Comparison of ENCODE assay signal across 28 cellular contexts in genomic region chr18:79329786-79330185, GRCh38.
"Had no signal": no experiment of that assay in that cellular context is flagged by ENCODE, and none has a peak within 500 bp of the region (broad histone marks: within the 10 kb centered on the region; RNA-seq: fewer than 3 reads in every experiment).

No MANE protein-coding gene starts in this region.

- H3K4me1 Mint-ChIP-seq: mesothelial cell of epicardium; nephron progenitor cell; stimulated activated memory B cell treated with anti-CD40 and anti-IgM and Interleukin-4, amounts not matched to agents 10 μg/mL and 1 μg/mL and 100 μg/mL, for 72 hours had no signal

- H3K4me1 ChIP-seq: left ventricle myocardium inferior, neural progenitor cell, right atrium auricular region, right lobe of liver, testis, thyroid gland, transverse colon, uterus had no signal

- H3K4me3 Mint-ChIP-seq: mesothelial cell of epicardium; naive B cell; natural killer cell; nephron progenitor cell; neural progenitor cell; stimulated activated memory B cell treated with anti-CD40 and anti-IgM and Interleukin-4, amounts not matched to agents 10 μg/mL and 1 μg/mL and 100 μg/mL, for 72 hours had no signal

- H3K27me3 ChIP-seq: hepatocyte, neural progenitor cell, neutrophil, ovary, right atrium auricular region, right lobe of liver, stomach, testis, thyroid gland, transverse colon, uterus had no signal

- H3K4me3 ChIP-seq: hepatocyte, left ventricle myocardium inferior, lung, neural progenitor cell, ovary, right atrium auricular region, right lobe of liver, smooth muscle cell, stomach, testis, thyroid gland, transverse colon, uterus had no signal

- H3K27ac Mint-ChIP-seq: mesothelial cell of epicardium; natural killer cell; nephron progenitor cell; neural progenitor cell; progenitor cell of endocrine pancreas; stimulated activated memory B cell treated with anti-CD40 and anti-IgM and Interleukin-4, amounts not matched to agents 10 μg/mL and 1 μg/mL and 100 μg/mL, for 72 hours had no signal

- ATAC-seq: natural killer cell; right lobe of liver; stimulated activated memory B cell treated with anti-CD40 and anti-IgM and Interleukin-4, amounts not matched to agents 10 μg/mL and 1 μg/mL and 100 μg/mL, for 72 hours had no signal

- H3K9me3 ChIP-seq: left ventricle myocardium inferior, neutrophil, ovary, right atrium auricular region, right lobe of liver, stomach, testis, thyroid gland, transverse colon, uterus had no signal

- H3K27me3 Mint-ChIP-seq: naive B cell; progenitor cell of endocrine pancreas; stimulated activated memory B cell treated with anti-CD40 and anti-IgM and Interleukin-4, amounts not matched to agents 10 μg/mL and 1 μg/mL and 100 μg/mL, for 72 hours had no signal

- H3K27ac ChIP-seq: hepatocyte, left ventricle myocardium inferior, neural progenitor cell, neutrophil, ovary, right atrium auricular region, right lobe of liver, stomach, testis, thyroid gland, transverse colon, uterus had no signal

- DNase-seq: islet precursor cell; left ventricle myocardium inferior; mesendoderm; naive B cell; natural killer cell; nephron progenitor cell; occipital lobe; ovary; right lobe of liver; stimulated activated CD4-positive, alpha-beta T cell treated with anti-CD3 and anti-CD28 coated beads, Interleukin-1b, Interleukin-23, amount 100 ng/mL, for 48 hours; stimulated activated CD4-positive, alpha-beta T cell treated with anti-CD3 and anti-CD28 coated beads, Interleukin-2, amount 100 ng/mL, for 48 hours; stimulated activated CD4-positive, alpha-beta T cell treated with anti-CD3 and anti-CD28 coated beads, Interleukin-4, amount 100 ng/mL, for 4 hours; stimulated activated CD8-positive, alpha-beta memory T cell treated with anti-CD3 and anti-CD28 coated beads, Interleukin-4, amount 100 ng/mL, for 48 hours; stimulated activated naive CD4-positive, alpha-beta T cell treated with Interleukin-2 at 50 U/mL for 16 hours; stomach; testis; thyroid gland; transverse colon; uterus had no signal

- H3K36me3 ChIP-seq: neural progenitor cell, ovary, right atrium auricular region, uterus had no signal
